Comparison of ENCODE assay signal across 1 cellular context in the genomic region with DNA sequence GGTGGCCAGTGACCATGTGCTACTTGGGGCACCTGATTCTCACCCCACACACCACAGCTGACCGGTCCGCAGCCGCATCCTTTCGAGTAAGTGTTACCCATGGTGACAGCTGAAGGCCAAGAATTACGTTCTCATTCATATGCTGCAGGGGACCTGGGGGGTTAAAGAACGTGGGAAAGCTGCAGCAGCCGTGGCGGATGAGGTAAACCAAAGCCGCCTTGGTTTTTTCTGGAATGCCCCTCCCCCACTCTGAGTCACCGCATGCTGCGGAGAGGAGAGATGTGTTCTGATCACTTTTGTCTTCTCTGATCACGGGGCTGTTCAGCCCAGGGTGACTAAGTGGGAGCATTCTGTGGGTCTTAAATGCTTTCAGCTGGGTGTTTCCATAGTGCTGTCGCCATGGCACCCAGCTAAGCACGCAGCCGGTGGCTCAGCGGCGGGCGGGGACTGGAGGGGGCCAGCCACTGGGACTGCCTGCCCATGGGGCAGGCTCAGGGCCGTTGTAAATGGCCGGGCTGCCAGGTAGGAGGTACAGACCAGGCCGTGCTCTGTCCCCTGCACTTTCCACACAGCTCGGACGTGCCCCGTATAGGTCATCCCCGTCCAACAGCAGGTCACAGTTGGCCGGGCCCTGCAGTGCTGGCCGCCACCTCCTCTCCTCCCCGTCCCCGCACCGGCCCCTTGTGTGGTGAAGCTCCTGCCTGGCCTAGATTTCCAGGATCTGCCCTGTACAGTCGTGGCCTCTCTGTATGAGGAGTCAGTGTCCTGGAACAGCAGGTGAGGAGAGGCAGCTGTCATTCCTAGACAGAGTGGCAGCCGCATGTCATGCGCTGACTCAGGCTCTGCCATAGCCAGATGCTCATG.
TF ChIP-seq lines count a peak whose summit lies in the region.

No MANE protein-coding gene starts in this region.

TF ChIP-seq in HEK293, 187 proteins besides CTCF, POLR2A, EP300 and RAD21 (continued from another document and continues in another):
- TF ChIP-seq, protein P1, sequence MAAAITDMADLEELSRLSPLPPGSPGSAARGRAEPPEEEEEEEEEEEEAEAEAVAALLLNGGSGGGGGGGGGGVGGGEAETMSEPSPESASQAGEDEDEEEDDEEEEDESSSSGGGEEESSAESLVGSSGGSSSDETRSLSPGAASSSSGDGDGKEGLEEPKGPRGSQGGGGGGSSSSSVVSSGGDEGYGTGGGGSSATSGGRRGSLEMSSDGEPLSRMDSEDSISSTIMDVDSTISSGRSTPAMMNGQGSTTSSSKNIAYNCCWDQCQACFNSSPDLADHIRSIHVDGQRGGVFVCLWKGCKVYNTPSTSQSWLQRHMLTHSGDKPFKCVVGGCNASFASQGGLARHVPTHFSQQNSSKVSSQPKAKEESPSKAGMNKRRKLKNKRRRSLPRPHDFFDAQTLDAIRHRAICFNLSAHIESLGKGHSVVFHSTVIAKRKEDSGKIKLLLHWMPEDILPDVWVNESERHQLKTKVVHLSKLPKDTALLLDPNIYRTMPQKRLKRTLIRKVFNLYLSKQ (tag by site-specific recombination; IDR thresholded peaks at IDR 0.05; ENCODE audit: borderline replicate concordance), result no peak
- TF ChIP-seq, protein P2, sequence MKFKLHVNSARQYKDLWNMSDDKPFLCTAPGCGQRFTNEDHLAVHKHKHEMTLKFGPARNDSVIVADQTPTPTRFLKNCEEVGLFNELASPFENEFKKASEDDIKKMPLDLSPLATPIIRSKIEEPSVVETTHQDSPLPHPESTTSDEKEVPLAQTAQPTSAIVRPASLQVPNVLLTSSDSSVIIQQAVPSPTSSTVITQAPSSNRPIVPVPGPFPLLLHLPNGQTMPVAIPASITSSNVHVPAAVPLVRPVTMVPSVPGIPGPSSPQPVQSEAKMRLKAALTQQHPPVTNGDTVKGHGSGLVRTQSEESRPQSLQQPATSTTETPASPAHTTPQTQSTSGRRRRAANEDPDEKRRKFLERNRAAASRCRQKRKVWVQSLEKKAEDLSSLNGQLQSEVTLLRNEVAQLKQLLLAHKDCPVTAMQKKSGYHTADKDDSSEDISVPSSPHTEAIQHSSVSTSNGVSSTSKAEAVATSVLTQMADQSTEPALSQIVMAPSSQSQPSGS (tag by site-specific recombination; IDR thresholded peaks at IDR 0.05; ENCODE audit: low read depth), result peak; percentile 69; the same call in 1 of the 2 replicates
- TF ChIP-seq SP7 (tag by site-specific recombination; IDR thresholded peaks at IDR 0.05) (peak; percentile 88), ZNF658 (tag by site-specific recombination; IDR thresholded peaks at IDR 0.05) (no peak), GFI1B (tag by site-specific recombination; IDR thresholded peaks at IDR 0.05) (peak; percentile 33; the same call in 1 of the 2 replicates), OSR2 (tag by site-specific recombination; IDR thresholded peaks at IDR 0.05) (peak; percentile 65), BCL11A (tag by site-specific recombination; IDR thresholded peaks at IDR 0.05; ENCODE audit: low read depth) (peak; percentile 86), ZNF19 (tag by site-specific recombination; IDR thresholded peaks at IDR 0.05; ENCODE audit: low read depth) (no peak), ZNF37A (tag by site-specific recombination; IDR thresholded peaks at IDR 0.05) (no peak), ZNF660 (tag by site-specific recombination; IDR thresholded peaks at IDR 0.05) (peak; percentile 94), ZSCAN23 (tag by site-specific recombination; IDR thresholded peaks at IDR 0.05) (peak; percentile 85; the same call in 1 of the 2 replicates), PRDM1 (tag by site-specific recombination; IDR thresholded peaks at IDR 0.05) (peak; percentile 88), ZNF211 (tag by site-specific recombination; IDR thresholded peaks at IDR 0.05; ENCODE audit: low read depth) (no peak), SALL2 (tag by site-specific recombination; IDR thresholded peaks at IDR 0.05; ENCODE audit: borderline replicate concordance) (no peak), ZNF274 (IDR thresholded peaks at IDR 0.05; ENCODE audit: low read length) (no peak), ZNF274 (tag by site-specific recombination; IDR thresholded peaks at IDR 0.05; ENCODE audit: borderline replicate concordance) (no peak), ZNF391 (tag by site-specific recombination; IDR thresholded peaks at IDR 0.05; ENCODE audit: borderline replicate concordance, low read depth) (no peak), ZIC2 (tag by site-specific recombination; IDR thresholded peaks at IDR 0.05) (peak; percentile 92), SETDB1 (IDR thresholded peaks at IDR 0.05; ENCODE audit: insufficient read length, low read length) (no peak), ZNF324 (tag by site-specific recombination; IDR thresholded peaks at IDR 0.05) (peak; percentile 88), ZNF621 (tag by site-specific recombination; IDR thresholded peaks at IDR 0.05) (no peak), GLI4 (tag by site-specific recombination; IDR thresholded peaks at IDR 0.05) (no peak), ZNF837 (tag by site-specific recombination; IDR thresholded peaks at IDR 0.05) (no peak), ZBTB17 (tag by site-specific recombination; IDR thresholded peaks at IDR 0.05) (peak; percentile 80), ZNF626 (tag by site-specific recombination; IDR thresholded peaks at IDR 0.05) (no peak), SP3 (tag by site-specific recombination; IDR thresholded peaks at IDR 0.05) (peak; percentile 66; the same call in 1 of the 2 replicates), ZNF266 (tag by site-specific recombination; IDR thresholded peaks at IDR 0.05; ENCODE audit: low read depth) (no peak)
- TF ChIP-seq, protein P3, sequence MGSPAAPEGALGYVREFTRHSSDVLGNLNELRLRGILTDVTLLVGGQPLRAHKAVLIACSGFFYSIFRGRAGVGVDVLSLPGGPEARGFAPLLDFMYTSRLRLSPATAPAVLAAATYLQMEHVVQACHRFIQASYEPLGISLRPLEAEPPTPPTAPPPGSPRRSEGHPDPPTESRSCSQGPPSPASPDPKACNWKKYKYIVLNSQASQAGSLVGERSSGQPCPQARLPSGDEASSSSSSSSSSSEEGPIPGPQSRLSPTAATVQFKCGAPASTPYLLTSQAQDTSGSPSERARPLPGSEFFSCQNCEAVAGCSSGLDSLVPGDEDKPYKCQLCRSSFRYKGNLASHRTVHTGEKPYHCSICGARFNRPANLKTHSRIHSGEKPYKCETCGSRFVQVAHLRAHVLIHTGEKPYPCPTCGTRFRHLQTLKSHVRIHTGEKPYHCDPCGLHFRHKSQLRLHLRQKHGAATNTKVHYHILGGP (tag by site-specific recombination; IDR thresholded peaks at IDR 0.05), result no peak
- TF ChIP-seq, protein P4, sequence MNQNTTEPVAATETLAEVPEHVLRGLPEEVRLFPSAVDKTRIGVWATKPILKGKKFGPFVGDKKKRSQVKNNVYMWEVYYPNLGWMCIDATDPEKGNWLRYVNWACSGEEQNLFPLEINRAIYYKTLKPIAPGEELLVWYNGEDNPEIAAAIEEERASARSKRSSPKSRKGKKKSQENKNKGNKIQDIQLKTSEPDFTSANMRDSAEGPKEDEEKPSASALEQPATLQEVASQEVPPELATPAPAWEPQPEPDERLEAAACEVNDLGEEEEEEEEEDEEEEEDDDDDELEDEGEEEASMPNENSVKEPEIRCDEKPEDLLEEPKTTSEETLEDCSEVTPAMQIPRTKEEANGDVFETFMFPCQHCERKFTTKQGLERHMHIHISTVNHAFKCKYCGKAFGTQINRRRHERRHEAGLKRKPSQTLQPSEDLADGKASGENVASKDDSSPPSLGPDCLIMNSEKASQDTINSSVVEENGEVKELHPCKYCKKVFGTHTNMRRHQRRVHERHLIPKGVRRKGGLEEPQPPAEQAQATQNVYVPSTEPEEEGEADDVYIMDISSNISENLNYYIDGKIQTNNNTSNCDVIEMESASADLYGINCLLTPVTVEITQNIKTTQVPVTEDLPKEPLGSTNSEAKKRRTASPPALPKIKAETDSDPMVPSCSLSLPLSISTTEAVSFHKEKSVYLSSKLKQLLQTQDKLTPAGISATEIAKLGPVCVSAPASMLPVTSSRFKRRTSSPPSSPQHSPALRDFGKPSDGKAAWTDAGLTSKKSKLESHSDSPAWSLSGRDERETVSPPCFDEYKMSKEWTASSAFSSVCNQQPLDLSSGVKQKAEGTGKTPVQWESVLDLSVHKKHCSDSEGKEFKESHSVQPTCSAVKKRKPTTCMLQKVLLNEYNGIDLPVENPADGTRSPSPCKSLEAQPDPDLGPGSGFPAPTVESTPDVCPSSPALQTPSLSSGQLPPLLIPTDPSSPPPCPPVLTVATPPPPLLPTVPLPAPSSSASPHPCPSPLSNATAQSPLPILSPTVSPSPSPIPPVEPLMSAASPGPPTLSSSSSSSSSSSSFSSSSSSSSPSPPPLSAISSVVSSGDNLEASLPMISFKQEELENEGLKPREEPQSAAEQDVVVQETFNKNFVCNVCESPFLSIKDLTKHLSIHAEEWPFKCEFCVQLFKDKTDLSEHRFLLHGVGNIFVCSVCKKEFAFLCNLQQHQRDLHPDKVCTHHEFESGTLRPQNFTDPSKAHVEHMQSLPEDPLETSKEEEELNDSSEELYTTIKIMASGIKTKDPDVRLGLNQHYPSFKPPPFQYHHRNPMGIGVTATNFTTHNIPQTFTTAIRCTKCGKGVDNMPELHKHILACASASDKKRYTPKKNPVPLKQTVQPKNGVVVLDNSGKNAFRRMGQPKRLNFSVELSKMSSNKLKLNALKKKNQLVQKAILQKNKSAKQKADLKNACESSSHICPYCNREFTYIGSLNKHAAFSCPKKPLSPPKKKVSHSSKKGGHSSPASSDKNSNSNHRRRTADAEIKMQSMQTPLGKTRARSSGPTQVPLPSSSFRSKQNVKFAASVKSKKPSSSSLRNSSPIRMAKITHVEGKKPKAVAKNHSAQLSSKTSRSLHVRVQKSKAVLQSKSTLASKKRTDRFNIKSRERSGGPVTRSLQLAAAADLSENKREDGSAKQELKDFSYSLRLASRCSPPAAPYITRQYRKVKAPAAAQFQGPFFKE (tag by site-specific recombination; IDR thresholded peaks at IDR 0.05; ENCODE audit: borderline replicate concordance), result 0 out of 2 replicates have a peak, but pooled peaks have one; percentile 57
- TF ChIP-seq, protein P5, sequence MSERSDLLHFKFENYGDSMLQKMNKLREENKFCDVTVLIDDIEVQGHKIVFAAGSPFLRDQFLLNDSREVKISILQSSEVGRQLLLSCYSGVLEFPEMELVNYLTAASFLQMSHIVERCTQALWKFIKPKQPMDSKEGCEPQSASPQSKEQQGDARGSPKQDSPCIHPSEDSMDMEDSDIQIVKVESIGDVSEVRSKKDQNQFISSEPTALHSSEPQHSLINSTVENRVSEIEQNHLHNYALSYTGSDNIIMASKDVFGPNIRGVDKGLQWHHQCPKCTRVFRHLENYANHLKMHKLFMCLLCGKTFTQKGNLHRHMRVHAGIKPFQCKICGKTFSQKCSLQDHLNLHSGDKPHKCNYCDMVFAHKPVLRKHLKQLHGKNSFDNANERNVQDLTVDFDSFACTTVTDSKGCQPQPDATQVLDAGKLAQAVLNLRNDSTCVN (tag by site-specific recombination; optimal IDR thresholded peaks at IDR 0.05), result no peak
- TF ChIP-seq, protein P6, sequence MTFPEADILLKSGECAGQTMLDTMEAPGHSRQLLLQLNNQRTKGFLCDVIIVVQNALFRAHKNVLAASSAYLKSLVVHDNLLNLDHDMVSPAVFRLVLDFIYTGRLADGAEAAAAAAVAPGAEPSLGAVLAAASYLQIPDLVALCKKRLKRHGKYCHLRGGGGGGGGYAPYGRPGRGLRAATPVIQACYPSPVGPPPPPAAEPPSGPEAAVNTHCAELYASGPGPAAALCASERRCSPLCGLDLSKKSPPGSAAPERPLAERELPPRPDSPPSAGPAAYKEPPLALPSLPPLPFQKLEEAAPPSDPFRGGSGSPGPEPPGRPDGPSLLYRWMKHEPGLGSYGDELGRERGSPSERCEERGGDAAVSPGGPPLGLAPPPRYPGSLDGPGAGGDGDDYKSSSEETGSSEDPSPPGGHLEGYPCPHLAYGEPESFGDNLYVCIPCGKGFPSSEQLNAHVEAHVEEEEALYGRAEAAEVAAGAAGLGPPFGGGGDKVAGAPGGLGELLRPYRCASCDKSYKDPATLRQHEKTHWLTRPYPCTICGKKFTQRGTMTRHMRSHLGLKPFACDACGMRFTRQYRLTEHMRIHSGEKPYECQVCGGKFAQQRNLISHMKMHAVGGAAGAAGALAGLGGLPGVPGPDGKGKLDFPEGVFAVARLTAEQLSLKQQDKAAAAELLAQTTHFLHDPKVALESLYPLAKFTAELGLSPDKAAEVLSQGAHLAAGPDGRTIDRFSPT (tag by site-specific recombination; IDR thresholded peaks at IDR 0.05), result peak; percentile 76
- TF ChIP-seq, protein P7, sequence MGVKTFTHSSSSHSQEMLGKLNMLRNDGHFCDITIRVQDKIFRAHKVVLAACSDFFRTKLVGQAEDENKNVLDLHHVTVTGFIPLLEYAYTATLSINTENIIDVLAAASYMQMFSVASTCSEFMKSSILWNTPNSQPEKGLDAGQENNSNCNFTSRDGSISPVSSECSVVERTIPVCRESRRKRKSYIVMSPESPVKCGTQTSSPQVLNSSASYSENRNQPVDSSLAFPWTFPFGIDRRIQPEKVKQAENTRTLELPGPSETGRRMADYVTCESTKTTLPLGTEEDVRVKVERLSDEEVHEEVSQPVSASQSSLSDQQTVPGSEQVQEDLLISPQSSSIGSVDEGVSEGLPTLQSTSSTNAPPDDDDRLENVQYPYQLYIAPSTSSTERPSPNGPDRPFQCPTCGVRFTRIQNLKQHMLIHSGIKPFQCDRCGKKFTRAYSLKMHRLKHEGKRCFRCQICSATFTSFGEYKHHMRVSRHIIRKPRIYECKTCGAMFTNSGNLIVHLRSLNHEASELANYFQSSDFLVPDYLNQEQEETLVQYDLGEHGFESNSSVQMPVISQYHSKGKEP (tag by site-specific recombination; IDR thresholded peaks at IDR 0.05), result peak; percentile 98
- TF ChIP-seq, protein P8, sequence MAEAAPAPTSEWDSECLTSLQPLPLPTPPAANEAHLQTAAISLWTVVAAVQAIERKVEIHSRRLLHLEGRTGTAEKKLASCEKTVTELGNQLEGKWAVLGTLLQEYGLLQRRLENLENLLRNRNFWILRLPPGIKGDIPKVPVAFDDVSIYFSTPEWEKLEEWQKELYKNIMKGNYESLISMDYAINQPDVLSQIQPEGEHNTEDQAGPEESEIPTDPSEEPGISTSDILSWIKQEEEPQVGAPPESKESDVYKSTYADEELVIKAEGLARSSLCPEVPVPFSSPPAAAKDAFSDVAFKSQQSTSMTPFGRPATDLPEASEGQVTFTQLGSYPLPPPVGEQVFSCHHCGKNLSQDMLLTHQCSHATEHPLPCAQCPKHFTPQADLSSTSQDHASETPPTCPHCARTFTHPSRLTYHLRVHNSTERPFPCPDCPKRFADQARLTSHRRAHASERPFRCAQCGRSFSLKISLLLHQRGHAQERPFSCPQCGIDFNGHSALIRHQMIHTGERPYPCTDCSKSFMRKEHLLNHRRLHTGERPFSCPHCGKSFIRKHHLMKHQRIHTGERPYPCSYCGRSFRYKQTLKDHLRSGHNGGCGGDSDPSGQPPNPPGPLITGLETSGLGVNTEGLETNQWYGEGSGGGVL (tag by site-specific recombination; IDR thresholded peaks at IDR 0.05), result peak; percentile 41; the same call in 1 of the 2 replicates
- TF ChIP-seq, protein P9, sequence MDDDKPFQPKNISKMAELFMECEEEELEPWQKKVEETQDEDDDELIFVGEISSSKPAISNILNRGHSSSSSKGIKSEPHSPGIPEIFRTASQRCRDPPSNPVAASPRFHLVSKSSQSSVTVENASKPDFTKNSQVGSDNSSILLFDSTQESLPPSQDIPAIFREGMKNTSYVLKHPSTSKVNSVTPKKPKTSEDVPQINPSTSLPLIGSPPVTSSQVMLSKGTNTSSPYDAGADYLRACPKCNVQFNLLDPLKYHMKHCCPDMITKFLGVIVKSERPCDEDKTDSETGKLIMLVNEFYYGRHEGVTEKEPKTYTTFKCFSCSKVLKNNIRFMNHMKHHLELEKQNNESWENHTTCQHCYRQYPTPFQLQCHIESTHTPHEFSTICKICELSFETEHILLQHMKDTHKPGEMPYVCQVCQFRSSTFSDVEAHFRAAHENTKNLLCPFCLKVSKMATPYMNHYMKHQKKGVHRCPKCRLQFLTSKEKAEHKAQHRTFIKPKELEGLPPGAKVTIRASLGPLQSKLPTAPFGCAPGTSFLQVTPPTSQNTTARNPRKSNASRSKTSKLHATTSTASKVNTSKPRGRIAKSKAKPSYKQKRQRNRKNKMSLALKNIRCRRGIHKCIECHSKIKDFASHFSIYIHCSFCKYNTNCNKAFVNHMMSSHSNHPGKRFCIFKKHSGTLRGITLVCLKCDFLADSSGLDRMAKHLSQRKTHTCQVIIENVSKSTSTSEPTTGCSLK (tag by site-specific recombination; IDR thresholded peaks at IDR 0.05), result no peak
